Comparison of ENCODE assay signal across 1 cellular context in the genomic region with DNA sequence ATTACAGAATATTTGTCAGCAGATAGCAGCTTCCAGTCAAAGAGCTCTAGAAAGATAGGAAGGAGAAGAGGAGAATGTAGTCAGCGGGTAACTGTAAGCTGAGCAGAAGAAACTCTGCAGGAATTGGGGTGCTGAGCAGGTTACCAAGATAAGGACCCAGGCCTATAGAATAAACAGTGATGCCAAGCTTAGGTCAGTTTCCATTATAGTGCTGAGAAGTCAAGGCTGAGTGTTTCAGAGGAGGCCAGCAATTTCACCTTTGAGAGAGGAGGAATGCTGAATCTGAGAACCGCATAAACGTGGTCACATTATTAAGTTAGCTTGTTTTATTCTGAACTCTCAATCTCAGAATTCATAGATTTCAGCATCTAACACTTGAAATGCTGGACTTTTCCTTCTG.
TF ChIP-seq lines count a peak whose summit lies in the region.

No MANE protein-coding gene starts in this region.

TF ChIP-seq in HepG2, 621 proteins besides CTCF, POLR2A, EP300 and RAD21:
- no peak for TF ChIP-seq ZNF292 (CRISPR knock-in tag; IDR thresholded peaks at IDR 0.05; ENCODE audit: borderline replicate concordance, low read depth)
- no peak for TF ChIP-seq DR1 (CRISPR knock-in tag; IDR thresholded peaks at IDR 0.05)
- TF ChIP-seq, protein P1, sequence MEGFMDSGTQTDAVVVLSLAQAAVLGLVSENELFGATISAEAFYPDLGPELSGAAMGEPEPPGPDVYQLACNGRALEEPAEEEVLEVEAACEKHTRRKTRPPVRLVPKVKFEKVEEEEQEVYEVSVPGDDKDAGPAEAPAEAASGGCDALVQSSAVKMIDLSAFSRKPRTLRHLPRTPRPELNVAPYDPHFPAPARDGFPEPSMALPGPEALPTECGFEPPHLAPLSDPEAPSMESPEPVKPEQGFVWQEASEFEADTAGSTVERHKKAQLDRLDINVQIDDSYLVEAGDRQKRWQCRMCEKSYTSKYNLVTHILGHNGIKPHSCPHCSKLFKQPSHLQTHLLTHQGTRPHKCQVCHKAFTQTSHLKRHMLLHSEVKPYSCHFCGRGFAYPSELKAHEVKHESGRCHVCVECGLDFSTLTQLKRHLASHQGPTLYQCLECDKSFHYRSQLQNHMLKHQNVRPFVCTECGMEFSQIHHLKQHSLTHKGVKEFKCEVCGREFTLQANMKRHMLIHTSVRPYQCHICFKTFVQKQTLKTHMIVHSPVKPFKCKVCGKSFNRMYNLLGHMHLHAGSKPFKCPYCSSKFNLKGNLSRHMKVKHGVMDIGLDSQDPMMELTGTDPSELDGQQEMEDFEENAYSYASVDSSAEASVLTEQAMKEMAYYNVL (CRISPR knock-in tag; IDR thresholded peaks at IDR 0.05; ENCODE audit: borderline replicate concordance), result no peak
- TF ChIP-seq NFIC (IDR thresholded peaks at IDR 0.05; ENCODE audit: low read length), result no peak
- no peak for TF ChIP-seq ZNF3 (CRISPR knock-in tag; IDR thresholded peaks at IDR 0.05)
- TF ChIP-seq KDM5A (IDR thresholded peaks at IDR 0.05; ENCODE audit: borderline replicate concordance, low read length), result no peak
- TF ChIP-seq, protein P2, sequence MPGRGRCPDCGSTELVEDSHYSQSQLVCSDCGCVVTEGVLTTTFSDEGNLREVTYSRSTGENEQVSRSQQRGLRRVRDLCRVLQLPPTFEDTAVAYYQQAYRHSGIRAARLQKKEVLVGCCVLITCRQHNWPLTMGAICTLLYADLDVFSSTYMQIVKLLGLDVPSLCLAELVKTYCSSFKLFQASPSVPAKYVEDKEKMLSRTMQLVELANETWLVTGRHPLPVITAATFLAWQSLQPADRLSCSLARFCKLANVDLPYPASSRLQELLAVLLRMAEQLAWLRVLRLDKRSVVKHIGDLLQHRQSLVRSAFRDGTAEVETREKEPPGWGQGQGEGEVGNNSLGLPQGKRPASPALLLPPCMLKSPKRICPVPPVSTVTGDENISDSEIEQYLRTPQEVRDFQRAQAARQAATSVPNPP (CRISPR knock-in tag; IDR thresholded peaks at IDR 0.05), result no peak
- no peak for TF ChIP-seq ASH2L (IDR thresholded peaks at IDR 0.05; ENCODE audit: insufficient read length, low read depth, low read length)
TF ChIP-seq in HepG2: peak in this region for 0.
